Comparison of ENCODE assay signal across 18 cellular contexts in the genomic region with DNA sequence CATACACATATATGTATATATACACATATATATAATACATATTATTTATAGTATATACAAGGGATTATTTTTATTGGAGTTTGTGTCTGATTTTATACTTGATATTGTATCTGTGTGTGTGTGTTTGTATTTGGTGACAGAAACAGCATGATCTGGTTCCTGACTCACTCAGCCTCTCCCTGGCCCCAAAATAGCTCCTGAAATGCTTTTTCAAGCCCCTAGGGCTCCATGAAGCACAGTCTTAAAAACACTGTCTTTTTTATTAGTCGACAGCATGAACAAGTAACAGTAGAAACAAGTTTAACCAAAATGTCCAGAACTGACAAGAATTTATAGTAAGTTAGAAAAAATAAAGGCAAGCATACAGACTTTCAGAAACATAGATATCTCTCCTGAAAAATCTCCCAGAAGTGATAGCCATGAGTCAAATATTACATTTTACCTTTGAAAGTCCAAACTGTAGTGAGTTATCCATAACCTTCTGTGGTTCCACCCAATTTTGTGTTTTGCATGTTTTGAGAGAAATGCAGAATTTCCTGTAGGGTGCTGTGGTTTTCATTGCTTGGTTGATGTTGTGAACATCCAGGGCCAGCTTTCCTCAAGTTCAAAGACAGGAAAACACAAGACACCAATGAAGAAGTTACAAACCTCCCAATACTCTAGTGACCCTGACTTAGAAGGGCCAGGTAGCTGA.
DNase-seq lines count a peak whose midpoint lies in the region; ATAC-seq and TF ChIP-seq lines count a peak whose summit lies in the region.
"Had no signal": no experiment of that assay in that cellular context is flagged by ENCODE, and none has a peak within 500 bp of the region (broad histone marks: within the 10 kb centered on the region; RNA-seq: fewer than 3 reads in every experiment).

No MANE protein-coding gene starts in this region.

- H3K27ac ChIP-seq in right atrium auricular region, result peak overlapping the region in 1 of 2 donors; percentile 22
- H3K27ac ChIP-seq: left ventricle myocardium inferior had no signal

- intact Hi-C loops in left cardiac atrium (cut with DNase I) (no loop called here), left colon (cut with DNase I, micrococcal nuclease) (loop anchor here in 1 of 2 donors (10.0 kb wide), 1 partner anchor 235 kb away; a partner anchor contains a TSS)

- no peak overlapping the region for H3K4me3 Mint-ChIP-seq in activated CD8-positive, alpha-beta T cell treated with anti-CD3 and anti-CD28 coated beads, Interleukin-2, amount 10 ng/mL, durations not matched to agents 7 days and 5 days
- H3K4me3 Mint-ChIP-seq: brain; nephron progenitor cell; stimulated activated naive CD8-positive, alpha-beta T cell treated with anti-CD3 and anti-CD28 coated beads, Interleukin-15, Interleukin-2, amounts not matched to agents 100 ng/mL and 50 ng/mL, for 24 hours had no signal

- H3K4me1 ChIP-seq in right atrium auricular region, result peaks cover 0 to 6% of the 10 kb centered on the region in 2 donors

- H3K27me3 Mint-ChIP-seq in activated CD8-positive, alpha-beta T cell treated with anti-CD3 and anti-CD28 coated beads, Interleukin-2, amount 10 ng/mL, durations not matched to agents 7 days and 5 days (ENCODE audit: low read depth), result no peaks in the 10 kb centered on the region
- H3K27me3 Mint-ChIP-seq: stimulated activated naive CD8-positive, alpha-beta T cell treated with anti-CD3 and anti-CD28 coated beads, Interleukin-15, Interleukin-2, amounts not matched to agents 100 ng/mL and 50 ng/mL, for 24 hours had no signal

- CTCF ChIA-PET in activated CD8-positive, alpha-beta T cell treated with anti-CD3 and anti-CD28 coated beads, Interleukin-2, amount 10 ng/mL, durations not matched to agents 7 days and 5 days (lab: Charles Lee), result interaction anchor here (0.7 to 9.4 kb wide), 5 partner anchors 74 to 297 kb away, joined by 3 to 132 read pairs (median 3); a partner anchor contains a TSS

- no peaks in the 10 kb centered on the region for H3K9me3 ChIP-seq in right atrium auricular region
- H3K9me3 ChIP-seq: left ventricle myocardium inferior had no signal

- peak; percentile 10 for ATAC-seq in activated CD8-positive, alpha-beta T cell treated with anti-CD3 and anti-CD28 coated beads, Interleukin-2, amount 10 ng/mL, durations not matched to agents 7 days and 5 days
- ATAC-seq in left cardiac atrium (no peak), left colon (no peak)
- ATAC-seq: sciatic nerve had no signal

- POLR2A ChIA-PET in activated CD8-positive, alpha-beta T cell treated with anti-CD3 and anti-CD28 coated beads, Interleukin-2, amount 10 ng/mL, durations not matched to agents 7 days and 5 days (lab: Charles Lee), result no interaction called here

- peaks cover 59% of the 10 kb centered on the region for H3K4me1 Mint-ChIP-seq in activated CD8-positive, alpha-beta T cell treated with anti-CD3 and anti-CD28 coated beads, Interleukin-2, amount 10 ng/mL, durations not matched to agents 7 days and 5 days (ENCODE audit: low read depth)
- H3K4me1 Mint-ChIP-seq: nephron progenitor cell had no signal

- H3K36me3 ChIP-seq in right atrium auricular region, result no peaks in the 10 kb centered on the region
- H3K36me3 ChIP-seq: left ventricle myocardium inferior had no signal

- H3K36me3 Mint-ChIP-seq in activated CD8-positive, alpha-beta T cell treated with anti-CD3 and anti-CD28 coated beads, Interleukin-2, amount 10 ng/mL, durations not matched to agents 7 days and 5 days (ENCODE audit: low read depth), result peaks cover 2% of the 10 kb centered on the region
- H3K36me3 Mint-ChIP-seq: brain had no signal

- no peaks in the 10 kb centered on the region for H3K9me3 Mint-ChIP-seq in activated CD8-positive, alpha-beta T cell treated with anti-CD3 and anti-CD28 coated beads, Interleukin-2, amount 10 ng/mL, durations not matched to agents 7 days and 5 days (ENCODE audit: insufficient read depth)
- H3K9me3 Mint-ChIP-seq: brain; nephron progenitor cell; stimulated activated naive CD8-positive, alpha-beta T cell treated with anti-CD3 and anti-CD28 coated beads, Interleukin-15, Interleukin-2, amounts not matched to agents 100 ng/mL and 50 ng/mL, for 24 hours had no signal

- TF ChIP-seq CTCF in AG09309 (IDR thresholded peaks at IDR 0.05; ENCODE audit: control insufficient read depth, insufficient read depth, low read depth, low read length, missing control alignments) (peak; percentile 12), right atrium auricular region (IDR thresholded peaks at IDR 0.05) (no peak)

- DNase-seq in AG09309 (ENCODE audit: low read depth) (no peak), EL (peak; percentile 23), fibroblast of peridontal ligament (ENCODE audit: extremely low read depth) (peak; percentile 41), left cardiac atrium (no peak), hippocampal formation (lab: John Stamatoyannopoulos, UW) (no peak), right atrium auricular region (ENCODE audit: low spot score) (no peak), left colon (no peak)
- no peak for DNase-seq in activated CD8-positive, alpha-beta T cell treated with anti-CD3 and anti-CD28 coated beads, Interleukin-2, amount 10 ng/mL, durations not matched to agents 7 days and 5 days
- DNase-seq: activated CD8-positive, alpha-beta memory T cell treated with anti-CD3 and anti-CD28 coated beads, Interleukin-2, amount 50 U/mL, for 48 hours; GDM1; HCEC 1CT; left ventricle myocardium inferior; NCI-H2029 treated with DMSO at 0.1 percent for 48 hours; NCI-H526 treated with DMSO at 0.1 percent for 48 hours; nephron progenitor cell had no signal

- H3K27ac Mint-ChIP-seq in activated CD8-positive, alpha-beta T cell treated with anti-CD3 and anti-CD28 coated beads, Interleukin-2, amount 10 ng/mL, durations not matched to agents 7 days and 5 days, result peak overlapping the region; percentile 77
- H3K27ac Mint-ChIP-seq: brain; nephron progenitor cell; stimulated activated naive CD8-positive, alpha-beta T cell treated with anti-CD3 and anti-CD28 coated beads, Interleukin-15, Interleukin-2, amounts not matched to agents 100 ng/mL and 50 ng/mL, for 24 hours had no signal

- H3K4me3 ChIP-seq in AG09309 (ENCODE audit: control insufficient read depth, low read depth, low read length) (no peak overlapping the region), right atrium auricular region (no peak overlapping the region)
- H3K4me3 ChIP-seq: left ventricle myocardium inferior had no signal

- H3K27me3 ChIP-seq in right atrium auricular region, result no peaks in the 10 kb centered on the region

Comparison
In these comparisons a context has a peak if more than half of its experiments do, and no peak if none do; other contexts are left out.
1. DNase-seq: peak in EL (single experiment) and fibroblast of peridontal ligament (single experiment); none in AG09309 (single experiment), activated CD8-positive, alpha-beta T cell treated with anti-CD3 and anti-CD28 coated beads, Interleukin-2, amount 10 ng/mL, durations not matched to agents 7 days and 5 days (single experiment), left cardiac atrium (single experiment), hippocampal formation (0 of 2), right atrium auricular region (single experiment) and left colon (0 of 2).